8 cellular contexts compared by ENCODE assay signal in genomic region chr10:47553214-47553859, GRCh38.
DNase-seq lines count a peak whose midpoint lies in the region; ATAC-seq and TF ChIP-seq lines count a peak whose summit lies in the region.
"Not testable (repeated sequence)": the region's sequence is repeated elsewhere in the genome, so short reads cannot be mapped to it uniquely, and the experiment has no call there.

No MANE protein-coding gene starts in this region.

- ATAC-seq in HG03378 (IDR thresholded peaks at IDR 0.05; ENCODE audit: unreplicated experiment), result peak; percentile 69

- TF ChIP-seq CTCF in AG10803 (conservative IDR thresholded peaks at IDR 0.05; ENCODE audit: low read length); choroid plexus epithelial cell (conservative IDR thresholded peaks at IDR 0.05; ENCODE audit: low read depth, low read length): not testable (repeated sequence)

- DNase-seq in AG10803 (ENCODE audit: low read depth) (peak; percentile 82), GM19238 (ENCODE audit: insufficient read length, low spot score) (peak; percentile 10), NCI-H446 (lab: John Stamatoyannopoulos, UW) (peak; percentile 61 to 80), choroid plexus epithelial cell (ENCODE audit: low read depth) (peak; percentile 75), kidney glomerular epithelial cell (lab: John Stamatoyannopoulos, UW) (peak; percentile 61)
- DNase-seq in activated CD4-positive, alpha-beta T cell treated with anti-CD3 and anti-CD28 coated beads for 24 hours (ENCODE audit: low read depth in 2 of 2), result peak; percentile 69 to 76
- DNase-seq in stimulated activated CD4-positive, alpha-beta T cell treated with anti-CD3 and anti-CD28 coated beads, Interleukin-15, amount 100 ng/mL, for 24 hours, result peak; percentile 89

- peak overlapping the region; percentile 79 for H3K4me3 ChIP-seq in AG10803 (ENCODE audit: low read length)
- peak overlapping the region; percentile 80 for H3K4me3 ChIP-seq in choroid plexus epithelial cell (ENCODE audit: low read depth, low read length)

Comparison
In these comparisons a context has a peak if more than half of its experiments do, and no peak if none do; other contexts are left out.
1. Peak in every context shown above with its lines: DNase-seq, ATAC-seq and H3K4me3 ChIP-seq.
2. DNase-seq: peak in every context shown above with its lines; median percentile 89 in stimulated activated CD4-positive, alpha-beta T cell treated with anti-CD3 and anti-CD28 coated beads, Interleukin-15, amount 100 ng/mL, for 24 hours; 82 in AG10803; 75 in choroid plexus epithelial cell; 72 in activated CD4-positive, alpha-beta T cell treated with anti-CD3 and anti-CD28 coated beads for 24 hours; 70 in NCI-H446; 61 in kidney glomerular epithelial cell; 10 in GM19238.